23 cellular contexts compared by ENCODE assay signal in genomic region chr20:35280523-35280922, GRCh38. TPM values are rescaled to one million over a fixed set of nuclear protein-coding genes. Genes with fewer than 3 reads are reported as not detected.
DNase-seq lines count a peak whose midpoint lies in the region; ATAC-seq and TF ChIP-seq lines count a peak whose summit lies in the region.
"Had no signal": no experiment of that assay in that cellular context is flagged by ENCODE, and none has a peak within 500 bp of the region (broad histone marks: within the 10 kb centered on the region; RNA-seq: fewer than 3 reads in every experiment).

No MANE protein-coding gene starts in this region.

- H3K36me3 Mint-ChIP-seq in CD4-positive, alpha-beta T cell (ENCODE audit: low read depth) = peaks cover 56% of the 10 kb centered on the region
- H3K36me3 Mint-ChIP-seq in effector memory CD8-positive, alpha-beta T cell (ENCODE audit: insufficient read depth) = peaks cover 51% of the 10 kb centered on the region
- peaks cover 15% of the 10 kb centered on the region for H3K36me3 Mint-ChIP-seq in osteocyte (ENCODE audit: unreplicated experiment)

- no peaks in the 10 kb centered on the region for H3K9me3 Mint-ChIP-seq in CD4-positive, alpha-beta T cell
- H3K9me3 Mint-ChIP-seq in effector memory CD8-positive, alpha-beta T cell = no peaks in the 10 kb centered on the region
- no peaks in the 10 kb centered on the region for H3K9me3 Mint-ChIP-seq in osteocyte (ENCODE audit: unreplicated experiment)
- H3K9me3 Mint-ChIP-seq: activated T-helper 1 cell treated with anti-CD3 and anti-CD28 coated beads, Interleukin-12 subunit alpha, Interleukin-12 subunit beta, Interleukin-2, Interleukin-4 antibody, amounts not matched to agents 30 ng/mL and 10 ng/mL and 1 ng/mL, durations not matched to agents 14 hours and 24 hours and 36 hours; naive B cell had no signal

- H3K9me3 ChIP-seq in CD4-positive, alpha-beta T cell (ENCODE audit: control insufficient read depth, low read length) = no peaks in the 10 kb centered on the region
- H3K9me3 ChIP-seq in HEK293 (ENCODE audit: control insufficient read depth, insufficient read depth, low read depth, low read length) (no peaks in the 10 kb centered on the region), osteoblast (ENCODE audit: low read depth, low read length) (no peaks in the 10 kb centered on the region), gastroesophageal sphincter (no peaks in the 10 kb centered on the region)
- H3K9me3 ChIP-seq: tibial artery had no signal

- no peaks in the 10 kb centered on the region for H3K27me3 Mint-ChIP-seq in CD4-positive, alpha-beta T cell
- no peaks in the 10 kb centered on the region for H3K27me3 Mint-ChIP-seq in effector memory CD8-positive, alpha-beta T cell
- no peaks in the 10 kb centered on the region for H3K27me3 Mint-ChIP-seq in osteocyte (ENCODE audit: unreplicated experiment)
- H3K27me3 Mint-ChIP-seq: activated naive CD8-positive, alpha-beta T cell; naive B cell had no signal

- POLR2A ChIA-PET in CD4-positive, alpha-beta T cell (lab: Charles Lee) = no interaction called here
- POLR2A ChIA-PET in HEK293 (lab: Yijun Ruan, JAX) = no interaction called here

- no peak overlapping the region for H3K4me2 ChIP-seq in osteoblast (ENCODE audit: insufficient read depth, low read length)

- no peak for TF ChIP-seq POLR2A in gastroesophageal sphincter (IDR thresholded peaks at IDR 0.05)

- no peak overlapping the region for H2AFZ ChIP-seq in osteoblast (ENCODE audit: low read length)

- intact Hi-C loops in CD4-positive, alpha-beta T cell (cut with DNase I, micrococcal nuclease) = loop anchor here in 1 of 2 experiments (5.0 kb wide), 1 partner anchor 672 kb away; the partner anchor contains the start of gene SCAND1

- H3K4me3 ChIP-seq in HEK293 (ENCODE audit: low read depth, low read length) (no peak overlapping the region), osteoblast (ENCODE audit: insufficient read depth, low read length) (no peak overlapping the region), gastroesophageal sphincter (no peak overlapping the region)
- H3K4me3 ChIP-seq: tibial artery had no signal

- no peak for DNase-seq in CD4-positive, alpha-beta T cell
- DNase-seq in effector memory CD8-positive, alpha-beta T cell = no peak
- DNase-seq in osteocyte (ENCODE audit: extremely low spot score, unreplicated experiment) (no peak), osteoblast (ENCODE audit: insufficient read length, low spot score, missing footprints) (no peak), cerebellar cortex (ENCODE audit: low spot score) (no peak)
- DNase-seq: activated CD8-positive, alpha-beta memory T cell treated with anti-CD3 and anti-CD28 coated beads for 24 hours; DMS79 treated with DMSO at 0.1 percent for 48 hours; effector CD8-positive, alpha-beta T cell; Kasumi-1; naive B cell; NCI-H187 treated with DMSO at 0.1 percent for 48 hours; NCI-H748 treated with DMSO at 0.1 percent for 48 hours; Right ventricle myocardium superior; tibial artery had no signal

- peak overlapping the region; percentile 86 for H3K4me3 Mint-ChIP-seq in CD4-positive, alpha-beta T cell
- H3K4me3 Mint-ChIP-seq in effector memory CD8-positive, alpha-beta T cell = no peak overlapping the region
- H3K4me3 Mint-ChIP-seq in osteocyte (ENCODE audit: unreplicated experiment) = no peak overlapping the region
- H3K4me3 Mint-ChIP-seq: activated naive CD8-positive, alpha-beta T cell; activated T-helper 1 cell treated with anti-CD3 and anti-CD28 coated beads, Interleukin-12 subunit alpha, Interleukin-12 subunit beta, Interleukin-2, Interleukin-4 antibody, amounts not matched to agents 30 ng/mL and 10 ng/mL and 1 ng/mL, durations not matched to agents 14 hours and 24 hours and 36 hours had no signal

- peaks cover 13% of the 10 kb centered on the region for H4K20me1 ChIP-seq in osteoblast (ENCODE audit: insufficient read depth, low read length)

- H3K27ac ChIP-seq in CD4-positive, alpha-beta T cell (ENCODE audit: low read depth, low read length) = no peak overlapping the region
- H3K27ac ChIP-seq in HEK293 (ENCODE audit: extremely low read depth, low read depth, low read length) = peak overlapping the region; percentile 13; the same call in 1 of the 2 replicates
- H3K27ac ChIP-seq in osteoblast (ENCODE audit: low read depth, low read length) = no peak overlapping the region
- no peak overlapping the region for H3K27ac ChIP-seq in gastroesophageal sphincter
- H3K27ac ChIP-seq: tibial artery had no signal

- H3K27ac Mint-ChIP-seq in CD4-positive, alpha-beta T cell = peak overlapping the region; percentile 97
- peak overlapping the region; percentile 79 to 95 for H3K27ac Mint-ChIP-seq in effector memory CD8-positive, alpha-beta T cell
- peak overlapping the region; percentile 71 for H3K27ac Mint-ChIP-seq in osteocyte (ENCODE audit: unreplicated experiment)
- H3K27ac Mint-ChIP-seq: activated T-helper 1 cell treated with anti-CD3 and anti-CD28 coated beads, Interleukin-12 subunit alpha, Interleukin-12 subunit beta, Interleukin-2, Interleukin-4 antibody, amounts not matched to agents 30 ng/mL and 10 ng/mL and 1 ng/mL, durations not matched to agents 14 hours and 24 hours and 36 hours had no signal

- no peaks in the 10 kb centered on the region for H3K27me3 ChIP-seq in CD4-positive, alpha-beta T cell (ENCODE audit: control insufficient read depth, insufficient read depth, low read length)
- no peaks in the 10 kb centered on the region for H3K27me3 ChIP-seq in osteoblast (ENCODE audit: insufficient read depth, low read length)
- no peaks in the 10 kb centered on the region for H3K27me3 ChIP-seq in gastroesophageal sphincter
- H3K27me3 ChIP-seq: tibial artery had no signal

- 90% methylated on average over 2 of the region's 6 CpGs; no CpG with 5 or more reads in 1 of the 2 donors for WGBS in gastroesophageal sphincter (ENCODE audit: low coverage in 1 of 2), 2 donors

- H3K4me1 ChIP-seq in HEK293 (ENCODE audit: control insufficient read depth, insufficient read depth, low read length) (no peaks in the 10 kb centered on the region), osteoblast (ENCODE audit: insufficient read depth, low read length) (peaks cover 32% of the 10 kb centered on the region), gastroesophageal sphincter (peaks cover 9 to 58% (median 27%) of the 10 kb centered on the region in 3 donors)

- no peak for TF ChIP-seq EP300 in gastroesophageal sphincter (IDR thresholded peaks at IDR 0.05)

- no peak for ATAC-seq in CD4-positive, alpha-beta T cell (ENCODE audit: poor library complexity)
- no peak for ATAC-seq in effector memory CD8-positive, alpha-beta T cell (replicated peaks)
- ATAC-seq in GM21423 (IDR thresholded peaks at IDR 0.05; ENCODE audit: unreplicated experiment) (no peak), gastroesophageal sphincter (no peak)
- ATAC-seq: activated CD4-positive, CD25-positive, alpha-beta regulatory T cell treated with anti-CD3 and anti-CD28 coated beads, Interleukin-2, amount 50 U/mL, for 24 hours had no signal

- TF ChIP-seq CTCF in CD4-positive, alpha-beta T cell (IDR thresholded peaks at IDR 0.05) = no peak
- TF ChIP-seq CTCF in HEK293 (tag by site-specific recombination; IDR thresholded peaks at IDR 0.05) = no peak
- TF ChIP-seq CTCF in osteocyte (IDR thresholded peaks at IDR 0.05) = no peak
- TF ChIP-seq CTCF in osteoblast (IDR thresholded peaks at IDR 0.05; ENCODE audit: extremely low read depth, low read depth, low read length) = no peak
- no peak for TF ChIP-seq CTCF in gastroesophageal sphincter (IDR thresholded peaks at IDR 0.05)

- CTCF ChIA-PET in CD4-positive, alpha-beta T cell (lab: Charles Lee) = interaction anchor here (1.0 kb wide), 1 partner anchor 23 kb away, joined by 3 read pairs; no protein-coding TSS in a partner anchor
- CTCF ChIA-PET in HEK293 (lab: Yijun Ruan, JAX) = interaction anchor here (1.2 kb wide), 1 partner anchor 167 kb away, joined by 4 read pairs; no protein-coding TSS in a partner anchor

- H3K36me3 ChIP-seq in HEK293 (ENCODE audit: control insufficient read depth in 2 of 2, insufficient read depth in 1 of 2, low read length in 2 of 2) (peaks cover 18 to 65% of the 10 kb centered on the region in 2 experiments; a peak in 2 of 3 replicates), osteoblast (ENCODE audit: insufficient read depth, low read length) (peaks cover 55% of the 10 kb centered on the region), gastroesophageal sphincter (peaks cover 0 to 30% of the 10 kb centered on the region in 2 donors)

- peaks cover 77% of the 10 kb centered on the region for H3K79me2 ChIP-seq in osteoblast (ENCODE audit: insufficient read depth, low read length)

- H3K4me1 Mint-ChIP-seq in CD4-positive, alpha-beta T cell (ENCODE audit: low read depth) = peaks cover 48% of the 10 kb centered on the region
- H3K4me1 Mint-ChIP-seq in effector memory CD8-positive, alpha-beta T cell (ENCODE audit: low read depth in 2 of 2) = peaks cover 34 to 35% of the 10 kb centered on the region in 2 donors
- H3K4me1 Mint-ChIP-seq in osteocyte (ENCODE audit: unreplicated experiment) = peaks cover 40% of the 10 kb centered on the region

RNA-seq across cellular contexts. Expression of gene MMP24OS, which starts 2.6 kb away (rescaled TPM):
- 10 to 100 TPM; 71.8 to 74.8 TPM for total RNA-seq in CD4-positive, alpha-beta T cell
- 118 and 120 TPM in 2 replicates for total RNA-seq in osteocyte
- 22.1 and 30.9 TPM in 2 replicates for total RNA-seq in osteoblast
- 10 to 100 TPM; 19.6 to 47.2 (median 26.9) TPM for total RNA-seq in gastroesophageal sphincter

RNA-seq across cellular contexts. Expression of gene EIF6, which starts 4.0 kb away (rescaled TPM):
- 10 to 100 TPM; 24.9 to 25.8 TPM for total RNA-seq in CD4-positive, alpha-beta T cell
- total RNA-seq in osteocyte = 131 and 136 TPM in 2 replicates
- total RNA-seq in osteoblast = 109 and 121 TPM in 2 replicates
- 10 to 100 TPM; 66.0 to 92.4 (median 80.8) TPM for total RNA-seq in gastroesophageal sphincter

RNA-seq across cellular contexts. Expression of gene FAM83C, which starts 11.7 kb away (rescaled TPM):
- not detected for total RNA-seq in CD4-positive, alpha-beta T cell
- not detected in 2 replicates for total RNA-seq in osteocyte
- total RNA-seq in osteoblast = not detected in 2 replicates
- total RNA-seq in gastroesophageal sphincter = 1 to 10 TPM in 1 of 4 donors, not detected in 3; 1.4 TPM
- total RNA-seq: activated T-helper 1 cell treated with anti-CD3 and anti-CD28 coated beads, Interleukin-12 subunit alpha, Interleukin-12 subunit beta, Interleukin-2, Interleukin-4 antibody, amounts not matched to agents 30 ng/mL and 10 ng/mL and 1 ng/mL, durations not matched to agents 14 hours and 24 hours and 36 hours; glomerular endothelial cell; mesenteric fat pad; OCI-LY7; Right ventricle myocardium superior had no signal

RNA-seq across cellular contexts. Expression of gene MMP24, which starts 54.0 kb away (rescaled TPM):
- total RNA-seq in CD4-positive, alpha-beta T cell = not detected
- 0.54 and 0.63 TPM in 2 replicates for total RNA-seq in osteocyte
- total RNA-seq in osteoblast = 0.88 and 1.1 TPM in 2 replicates
- total RNA-seq in gastroesophageal sphincter = 1 to 10 TPM in 2 of 4 donors, under 1 TPM in 2; 0.47 to 3.4 (median 1.8) TPM
- total RNA-seq: OCI-LY7 had no signal
